1 cellular context compared by ENCODE assay signal in genomic region chr22:31603574-31603973, GRCh38.
TF ChIP-seq lines count a peak whose summit lies in the region.

No MANE protein-coding gene starts in this region.

TF ChIP-seq in SK-N-SH treated with all-trans-retinoic acid at 6 μM for 48 hours, 23 proteins besides CTCF, POLR2A, EP300 and RAD21 (continued from another document):
- TF ChIP-seq TSHZ2 (CRISPR knock-in tag; IDR thresholded peaks at IDR 0.05) (no peak), POU6F1 (CRISPR knock-in tag; IDR thresholded peaks at IDR 0.05; ENCODE audit: borderline replicate concordance, low read depth) (no peak)
